In genomic region chr16:88376053-88376834, GRCh38 we compare ENCODE assay signal across 1 cellular context.
TF ChIP-seq lines count a peak whose summit lies in the region.

No MANE protein-coding gene starts in this region.

TF ChIP-seq in HepG2, 621 proteins besides CTCF, POLR2A, EP300 and RAD21:
- TF ChIP-seq ZNF251 (CRISPR knock-in tag; IDR thresholded peaks at IDR 0.05) (no peak), MAZ (IDR thresholded peaks at IDR 0.05; ENCODE audit: borderline replicate concordance, low read depth, low read length) (no peak), MAZ (CRISPR knock-in tag; IDR thresholded peaks at IDR 0.05; ENCODE audit: low read depth) (no peak), ZNF883 (CRISPR knock-in tag; IDR thresholded peaks at IDR 0.05; ENCODE audit: not compliant biosample characterization) (no peak), PRPF4 (IDR thresholded peaks at IDR 0.05; ENCODE audit: low read depth, low read length, poor library complexity, severe bottlenecking) (no peak), PBX3 (CRISPR knock-in tag; IDR thresholded peaks at IDR 0.05; ENCODE audit: borderline replicate concordance) (no peak), MLX (CRISPR knock-in tag; IDR thresholded peaks at IDR 0.05) (no peak), PTBP1 (IDR thresholded peaks at IDR 0.05; ENCODE audit: low read depth, low read length, poor library complexity, severe bottlenecking) (no peak), HMG20A (CRISPR knock-in tag; IDR thresholded peaks at IDR 0.05; ENCODE audit: borderline replicate concordance) (no peak), LRRFIP1 (CRISPR knock-in tag; conservative IDR thresholded peaks at IDR 0.05) (no peak), RARA (CRISPR knock-in tag; IDR thresholded peaks at IDR 0.05) (no peak), SOX5 (CRISPR knock-in tag; IDR thresholded peaks at IDR 0.05; ENCODE audit: borderline replicate concordance) (no peak), ZNF510 (CRISPR knock-in tag; IDR thresholded peaks at IDR 0.05; ENCODE audit: low read depth) (no peak), RCOR2 (CRISPR knock-in tag; IDR thresholded peaks at IDR 0.05) (no peak)
